ENCODE assay signal across 31 cellular contexts in the genomic region with DNA sequence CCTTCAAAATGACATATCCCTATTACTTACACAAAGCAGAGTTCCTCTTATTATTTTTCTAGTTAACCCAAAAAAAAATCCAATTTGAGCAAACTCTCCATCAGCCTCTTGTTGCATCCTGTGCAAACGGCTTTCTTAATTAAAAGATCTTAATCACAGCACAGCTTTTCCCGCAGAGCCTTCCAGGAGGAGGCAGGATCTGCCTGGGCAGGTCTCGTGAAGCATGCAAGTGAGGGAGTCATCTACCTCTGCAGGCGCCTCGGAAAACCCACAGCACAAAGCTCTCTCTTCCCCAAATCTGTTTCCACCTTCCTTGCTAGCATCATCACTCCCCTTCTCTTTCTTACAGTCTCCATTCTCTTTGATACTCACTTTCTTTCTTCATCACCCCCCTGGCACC.
"Had no signal": no experiment of that assay in that cellular context is flagged by ENCODE, and none has a peak within 500 bp of the region (broad histone marks: within the 10 kb centered on the region; RNA-seq: fewer than 3 reads in every experiment).

No MANE protein-coding gene starts in this region.

- H3K4me1 ChIP-seq: ascending aorta, esophagus squamous epithelium had no signal

- H3K4me1 Mint-ChIP-seq: activated B cell treated with CpG ODN at 0.5 μM for 24 hours; activated CD8-positive, alpha-beta memory T cell treated with anti-CD3 and anti-CD28 coated beads, Interleukin-2, amount 10 ng/mL, durations not matched to agents 7 days and 5 days; activated naive CD4-positive, alpha-beta T cell treated with anti-CD3 and anti-CD28 coated beads, Interleukin-2, amount 10 ng/mL, durations not matched to agents 7 days and 5 days; activated naive CD8-positive, alpha-beta T cell treated with anti-CD3 and anti-CD28 coated beads, Interleukin-2, amount 10 ng/mL, durations not matched to agents 7 days and 5 days; brain; T-helper 17 cell had no signal

- H3K27ac ChIP-seq: ascending aorta, esophagus squamous epithelium, WERI-Rb-1 had no signal

- H3K9me3 ChIP-seq: ascending aorta had no signal

- H3K36me3 ChIP-seq: ascending aorta, esophagus squamous epithelium, WERI-Rb-1 had no signal

- FAIRE-seq: colon, endometrium, endothelial cell of umbilical vein, frontal cortex had no signal

- H3K27ac Mint-ChIP-seq: activated B cell treated with CpG ODN at 0.5 μM for 24 hours; activated CD4-positive, alpha-beta memory T cell treated with anti-CD3 and anti-CD28 coated beads for 36 hours; activated CD8-positive, alpha-beta memory T cell treated with anti-CD3 and anti-CD28 coated beads, Interleukin-2, amount 10 ng/mL, durations not matched to agents 7 days and 5 days; activated CD8-positive, alpha-beta T cell treated with anti-CD3 and anti-CD28 coated beads, Interleukin-2, amount 10 ng/mL, durations not matched to agents 7 days and 5 days; activated naive CD4-positive, alpha-beta T cell treated with anti-CD3 and anti-CD28 coated beads, Interleukin-2, amount 10 ng/mL, durations not matched to agents 7 days and 5 days; activated naive CD8-positive, alpha-beta T cell treated with anti-CD3 and anti-CD28 coated beads, Interleukin-2, amount 10 ng/mL, durations not matched to agents 7 days and 5 days; activated T-cell treated with anti-CD3 and anti-CD28 coated beads, Interleukin-2, amount 50 U/mL, for 72 hours; brain; T-helper 17 cell; T-helper 2 cell treated with Interferon-gamma antibody and Interleukin-4, amounts not matched to agents 5 μg/mL and 100 μg/mL, for 36 hours had no signal

- H3K36me3 Mint-ChIP-seq: activated CD8-positive, alpha-beta memory T cell treated with anti-CD3 and anti-CD28 coated beads, Interleukin-2, amount 10 ng/mL, durations not matched to agents 7 days and 5 days; activated naive CD4-positive, alpha-beta T cell treated with anti-CD3 and anti-CD28 coated beads, Interleukin-2, amount 10 ng/mL, durations not matched to agents 7 days and 5 days; activated naive CD8-positive, alpha-beta T cell treated with anti-CD3 and anti-CD28 coated beads, Interleukin-2, amount 10 ng/mL, durations not matched to agents 7 days and 5 days; brain had no signal

- H3K4me3 Mint-ChIP-seq: activated B cell treated with CpG ODN at 0.5 μM for 24 hours; activated CD4-positive, alpha-beta memory T cell treated with anti-CD3 and anti-CD28 coated beads for 36 hours; activated CD8-positive, alpha-beta memory T cell treated with anti-CD3 and anti-CD28 coated beads, Interleukin-2, amount 10 ng/mL, durations not matched to agents 7 days and 5 days; activated CD8-positive, alpha-beta T cell treated with anti-CD3 and anti-CD28 coated beads, Interleukin-2, amount 10 ng/mL, durations not matched to agents 7 days and 5 days; activated naive CD4-positive, alpha-beta T cell treated with anti-CD3 and anti-CD28 coated beads, Interleukin-2, amount 10 ng/mL, durations not matched to agents 7 days and 5 days; activated naive CD8-positive, alpha-beta T cell treated with anti-CD3 and anti-CD28 coated beads, Interleukin-2, amount 10 ng/mL, durations not matched to agents 7 days and 5 days; activated T-cell treated with anti-CD3 and anti-CD28 coated beads, Interleukin-2, amount 50 U/mL, for 72 hours; brain; T-helper 17 cell; T-helper 2 cell treated with Interferon-gamma antibody and Interleukin-4, amounts not matched to agents 5 μg/mL and 100 μg/mL, for 36 hours had no signal

- ATAC-seq: activated CD4-positive, CD25-positive, alpha-beta regulatory T cell treated with anti-CD3 and anti-CD28 coated beads, Interleukin-2, amount 50 U/mL, for 24 hours; activated CD8-positive, alpha-beta memory T cell treated with anti-CD3 and anti-CD28 coated beads, Interleukin-2, amount 10 ng/mL, durations not matched to agents 7 days and 5 days; activated CD8-positive, alpha-beta T cell treated with anti-CD3 and anti-CD28 coated beads, Interleukin-2, amount 10 ng/mL, durations not matched to agents 7 days and 5 days; activated naive CD4-positive, alpha-beta T cell treated with anti-CD3 and anti-CD28 coated beads, Interleukin-2, amount 50 U/mL, for 72 hours; activated T-cell treated with anti-CD3 and anti-CD28 coated beads, Interleukin-2, amount 50 U/mL, for 72 hours; T-helper 17 cell had no signal

- H3K27me3 Mint-ChIP-seq: activated CD8-positive, alpha-beta memory T cell treated with anti-CD3 and anti-CD28 coated beads, Interleukin-2, amount 10 ng/mL, durations not matched to agents 7 days and 5 days; activated naive CD4-positive, alpha-beta T cell treated with anti-CD3 and anti-CD28 coated beads, Interleukin-2, amount 10 ng/mL, durations not matched to agents 7 days and 5 days had no signal

- H3K27me3 ChIP-seq: ascending aorta, esophagus squamous epithelium had no signal

- H3K4me3 ChIP-seq: ascending aorta, esophagus squamous epithelium had no signal

- DNase-seq: activated B cell treated with CpG ODN at 0.5 μM for 24 hours; activated CD4-positive, alpha-beta memory T cell treated with anti-CD3 and anti-CD28 coated beads for 36 hours; activated CD4-positive, alpha-beta T cell treated with anti-CD3 and anti-CD28 coated beads for 48 hours; activated CD8-positive, alpha-beta memory T cell treated with anti-CD3 and anti-CD28 coated beads, Interleukin-2, amount 10 ng/mL, durations not matched to agents 7 days and 5 days; activated CD8-positive, alpha-beta memory T cell treated with anti-CD3 and anti-CD28 coated beads, Interleukin-2, amount 50 U/mL, for 4 hours; activated CD8-positive, alpha-beta T cell treated with anti-CD3 and anti-CD28 coated beads, Interleukin-2, amount 10 ng/mL, durations not matched to agents 7 days and 5 days; activated gamma-delta T cell; activated naive CD4-positive, alpha-beta T cell; activated naive CD4-positive, alpha-beta T cell treated with anti-CD3 and anti-CD28 coated beads, Interleukin-2, amount 10 ng/mL, durations not matched to agents 7 days and 5 days; activated naive CD8-positive, alpha-beta T cell treated with anti-CD3 and anti-CD28 coated beads, Interleukin-2, amount 10 ng/mL, durations not matched to agents 7 days and 5 days; activated T-cell treated with anti-CD3 and anti-CD28 coated beads, Interleukin-2, amount 50 U/mL, for 1 hour; activated T-cell treated with anti-CD3 and anti-CD28 coated beads, Interleukin-2, amount 50 U/mL, for 72 hours; caudate nucleus; effector CD8-positive, alpha-beta T cell; erythroblast; esophagus squamous epithelium; head of caudate nucleus; hippocampal formation; T-helper 1 cell; T-helper 17 cell; T1000; WERI-Rb-1 had no signal
